In genomic region chr5:149442563-149443182, GRCh38 we compare ENCODE assay signal across 8 cellular contexts.
DNase-seq lines count a peak whose midpoint lies in the region; ATAC-seq and TF ChIP-seq lines count a peak whose summit lies in the region.

No MANE protein-coding gene starts in this region.

- POLR2A ChIA-PET in A673 (lab: Charles Lee; ENCODE audit: low non-redundant PET), result no interaction called here

- ATAC-seq in HG03342 (IDR thresholded peaks at IDR 0.05; ENCODE audit: unreplicated experiment), result peak; percentile 62
- peak; percentile 75 for ATAC-seq in stimulated activated naive CD8-positive, alpha-beta T cell treated with anti-CD3 and anti-CD28 coated beads, Interleukin-15, Interleukin-2, amounts not matched to agents 100 U/mL and 50 U/mL, for 24 hours

- H3K4me3 ChIP-seq in A673 (ENCODE audit: low read depth, low read length, poor library complexity, severe bottlenecking) (no peak overlapping the region), Peyer's patch (no peak overlapping the region)

- H3K27ac Mint-ChIP-seq in neural crest cell (ENCODE audit: unreplicated experiment), result peak overlapping the region; percentile 79

- BruUV-seq in A673 (replicated peaks; lab: Mats Ljungman, UMichigan), result no TSS peak

- TF ChIP-seq CTCF in A673 (conservative IDR thresholded peaks at IDR 0.05; ENCODE audit: low read depth, low read length), result peak; percentile 93
- peak; percentile 97 for TF ChIP-seq CTCF in GM13977 (IDR thresholded peaks at IDR 0.05; ENCODE audit: extremely low read depth, insufficient read depth, missing control alignments)
- TF ChIP-seq CTCF in Peyer's patch (IDR thresholded peaks at IDR 0.05), result peak; percentile 71 to 97 (median 90)
- peak; percentile 86 for TF ChIP-seq CTCF in neural crest cell (conservative IDR thresholded peaks at IDR 0.05)

- CTCF ChIA-PET in A673 (lab: Charles Lee), result interaction anchor here (0.8 kb wide), 1 partner anchor 180 kb away, joined by 4 read pairs; no protein-coding TSS in a partner anchor

- no peaks in the 10 kb centered on the region for H3K36me3 Mint-ChIP-seq in neural crest cell (ENCODE audit: low read depth)

- DNase-seq in A673 (ENCODE audit: low spot score), result peak; percentile 76
- DNase-seq in GM13977 (ENCODE audit: low spot score), result peak; percentile 80
- peak; percentile 47 to 93 (median 90) for DNase-seq in Peyer's patch
- peak; percentile 53 to 58 for DNase-seq in activated T-helper 1 cell treated with anti-CD3 and anti-CD28 coated beads, Interleukin-2, amount 50 U/mL, for 16 hours (ENCODE audit: low read depth in 1 of 2, low spot score in 1 of 2)
- peak; percentile 76 for DNase-seq in fibroblast of peridontal ligament (ENCODE audit: extremely low read depth)
- peak; percentile 98 for DNase-seq in neural crest cell (ENCODE audit: low read depth, low spot score)
- DNase-seq in stimulated activated naive CD8-positive, alpha-beta T cell treated with anti-CD3 and anti-CD28 coated beads, Interleukin-15, Interleukin-2, amounts not matched to agents 100 U/mL and 50 U/mL, for 24 hours, result peak; percentile 85

- no peaks in the 10 kb centered on the region for H3K9me3 ChIP-seq in A673 (ENCODE audit: low read depth, low read length, poor library complexity, severe bottlenecking)
- no peaks in the 10 kb centered on the region for H3K9me3 ChIP-seq in Peyer's patch

- no peaks in the 10 kb centered on the region for H3K27me3 Mint-ChIP-seq in neural crest cell (ENCODE audit: low read depth)

- H3K4me1 Mint-ChIP-seq in neural crest cell, result peaks cover 22% of the 10 kb centered on the region

- no peaks in the 10 kb centered on the region for H3K9me3 Mint-ChIP-seq in neural crest cell

- intact Hi-C loops in A673 (cut with micrococcal nuclease; ENCODE audit: unreplicated experiment), result loop anchor here (2.0 to 5.0 kb wide), 2 partner anchors 122 to 175 kb away; no protein-coding TSS in a partner anchor

- no peak for TF ChIP-seq POLR2A in Peyer's patch (IDR thresholded peaks at IDR 0.05)

- in situ Hi-C loops in GM13977 (cut with MboI; ENCODE audit: low pct_unique_long_range_greater_than_20kb, low sequenced_read_pairs, unreplicated experiment), result no loop called here

- no peak overlapping the region for H3K4me3 Mint-ChIP-seq in neural crest cell

- no peaks in the 10 kb centered on the region for H3K4me1 ChIP-seq in A673 (ENCODE audit: insufficient read depth, low read length, poor library complexity, severe bottlenecking)
- H3K4me1 ChIP-seq in Peyer's patch, result peaks cover 0 to 33% (median 1%) of the 10 kb centered on the region in 4 donors

- no peak overlapping the region for H3K27ac ChIP-seq in A673 (ENCODE audit: low read depth, low read length, poor library complexity, severe bottlenecking)
- peak overlapping the region; percentile 7 to 73 (median 42) for H3K27ac ChIP-seq in Peyer's patch

- H3K27me3 ChIP-seq in A673 (replicated peaks; ENCODE audit: insufficient read depth, low read depth, low read length, poor library complexity) (no peaks in the 10 kb centered on the region), Peyer's patch (no peaks in the 10 kb centered on the region)

- H3K36me3 ChIP-seq in A673 (ENCODE audit: insufficient read depth, low read length, poor library complexity, severe bottlenecking) (no peaks in the 10 kb centered on the region), Peyer's patch (no peaks in the 10 kb centered on the region)
